20 cellular contexts compared by ENCODE assay signal in the genomic region with DNA sequence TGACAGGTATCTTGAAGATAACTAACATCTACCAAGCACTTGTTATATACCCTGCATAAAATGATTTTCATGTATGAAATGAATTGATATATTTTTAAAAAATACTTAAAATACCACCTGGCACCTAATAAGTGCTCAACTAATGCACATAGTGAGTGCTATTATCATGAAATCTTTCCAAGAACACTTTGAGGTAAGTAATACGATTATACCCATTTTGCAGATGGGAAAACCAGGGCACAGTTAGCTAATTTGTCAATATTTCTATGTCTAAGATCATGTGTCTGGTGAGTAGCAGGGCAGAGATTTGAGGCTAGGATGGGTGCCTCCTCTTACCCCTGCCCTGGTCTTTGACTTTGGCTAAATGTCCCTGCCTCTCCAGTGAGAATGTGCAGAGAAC. TPM values are rescaled to one million over a fixed set of nuclear protein-coding genes. Genes with fewer than 3 reads are reported as not detected.
"Had no signal": no experiment of that assay in that cellular context is flagged by ENCODE, and none has a peak within 500 bp of the region (broad histone marks: within the 10 kb centered on the region; RNA-seq: fewer than 3 reads in every experiment).

No MANE protein-coding gene starts in this region.

- H3K27me3 ChIP-seq: neural progenitor cell, ovary, testis, uterus had no signal

- H3K4me3 ChIP-seq: neural progenitor cell, ovary, testis, upper lobe of right lung, uterus had no signal

- H3K4me1 ChIP-seq: neural progenitor cell, psoas muscle, testis, upper lobe of right lung, uterus had no signal

- DNase-seq: natural killer cell; occipital lobe; psoas muscle; right cardiac atrium; stimulated activated CD4-positive, alpha-beta T cell treated with anti-CD3 and anti-CD28 coated beads, Interleukin-1b, Interleukin-23, amount 100 ng/mL, for 48 hours; stimulated activated naive CD4-positive, alpha-beta T cell; tibial artery; upper lobe of right lung; uterus had no signal

- H3K36me3 ChIP-seq: neural progenitor cell, ovary, suprapubic skin, tibial artery, transverse colon, upper lobe of right lung, uterus had no signal

- H3K79me2 ChIP-seq: parathyroid adenoma had no signal

- H3K4me2 ChIP-seq: neural progenitor cell had no signal

- H3K9ac ChIP-seq: neural progenitor cell, parathyroid adenoma had no signal

- ATAC-seq: naive thymus-derived CD4-positive, alpha-beta T cell; stimulated activated memory B cell treated with anti-CD40 and anti-IgM and Interleukin-4, amounts not matched to agents 10 μg/mL and 1 μg/mL and 100 μg/mL, for 72 hours had no signal

- H3K9me3 ChIP-seq: ovary, psoas muscle, suprapubic skin, testis, tibial artery, transverse colon, upper lobe of right lung, uterus had no signal

- H3K27ac ChIP-seq: neural progenitor cell, ovary, parathyroid adenoma, psoas muscle, skin epidermis, suprapubic skin, testis, tibial artery, transverse colon, upper lobe of right lung, uterus had no signal

RNA-seq across cellular contexts. Expression of a gene that starts 6.1 kb away (rescaled TPM):
- total RNA-seq: naive thymus-derived CD4-positive, alpha-beta T cell; natural killer cell; sciatic nerve had no signal
- polyA plus RNA-seq: naive thymus-derived CD4-positive, alpha-beta T cell; neural cell had no signal
